Comparison of ENCODE assay signal across 32 cellular contexts in genomic region chr17:52389632-52390031, GRCh38.
A peak's percentile ranks its signal among the peaks of the same experiment; 100 is the strongest.
DNase-seq lines count a peak whose midpoint lies in the region; ATAC-seq, FAIRE-seq and TF ChIP-seq lines count a peak whose summit lies in the region.
"Had no signal": no experiment of that assay in that cellular context is flagged by ENCODE, and none has a peak within 500 bp of the region (broad histone marks: within the 10 kb centered on the region; RNA-seq: fewer than 3 reads in every experiment).

No MANE protein-coding gene starts in this region.

- DNase-seq in OCI-M1 (lab: John Stamatoyannopoulos, UW): peak; percentile 29
- no peak for DNase-seq in thoracic aorta (ENCODE audit: low spot score)
- no peak for DNase-seq in frontal cortex (ENCODE audit: low spot score in 2 of 2)
- no peak for DNase-seq in SHP77 treated with DMSO at 0.1 percent for 48 hours (lab: John Stamatoyannopoulos, UW)
- DNase-seq: activated CD4-positive, alpha-beta T cell treated with anti-CD3 and anti-CD28 coated beads, Interleukin-2, amount 50 U/mL, for 48 hours; activated T-cell treated with anti-CD3 and anti-CD28 coated beads, Interleukin-2, amount 50 U/mL, for 72 hours; dermis blood vessel endothelial cell; DMS153; esophagus squamous epithelium; foreskin melanocyte; kidney glomerular epithelial cell; mesendoderm; MM.1S; naive thymus-derived CD8-positive, alpha-beta T cell; NCI-H1105 treated with DMSO at 0.1 percent for 48 hours; NCI-H187 treated with DMSO at 0.1 percent for 48 hours; NCI-H524 treated with DMSO at 0.1 percent for 48 hours; NK-92 treated with Interleukin-12 subunit alpha and Interleukin-12 subunit beta, amount 100 ng/mL, for 24 hours; nucleus accumbens; PC-3; stimulated activated naive CD8-positive, alpha-beta T cell treated with anti-CD3 and anti-CD28 coated beads, Interleukin-15, Interleukin-2, amounts not matched to agents 100 U/mL and 50 U/mL, for 24 hours; T-helper 2 cell; testis had no signal

- H3K9ac ChIP-seq in duodenal mucosa (ENCODE audit: low read depth in 1 of 2, low read length in 2 of 2) (peak overlapping the region; percentile 20 to 52), mucosa of stomach (ENCODE audit: low read length) (peak overlapping the region; percentile 61)
- H3K9ac ChIP-seq: BLaER1 had no signal

- no peak for TF ChIP-seq CTCF in thoracic aorta (IDR thresholded peaks at IDR 0.05)

- no peak for FAIRE-seq in frontal cortex (lab: Jason Lieb, UNC)
- FAIRE-seq: endometrium, GM12891, HepG2 had no signal

- no peaks in the 10 kb centered on the region for H3K27me3 ChIP-seq in duodenal mucosa (ENCODE audit: control insufficient read depth in 1 of 2, insufficient read depth in 2 of 2, low read length in 2 of 2)
- H3K27me3 ChIP-seq in mucosa of stomach (ENCODE audit: control insufficient read depth, insufficient read depth, low read length): no peaks in the 10 kb centered on the region
- H3K27me3 ChIP-seq in thoracic aorta (replicated peaks; ENCODE audit: insufficient read depth): no peaks in the 10 kb centered on the region
- H3K27me3 ChIP-seq: BLaER1, esophagus squamous epithelium, testis had no signal

- H3K27ac ChIP-seq in duodenal mucosa (ENCODE audit: low read depth, low read length) (no peak overlapping the region), thoracic aorta (no peak overlapping the region)
- H3K27ac ChIP-seq: BLaER1, esophagus squamous epithelium, testis had no signal

- no peaks in the 10 kb centered on the region for H3K36me3 ChIP-seq in duodenal mucosa (ENCODE audit: control insufficient read depth in 1 of 2, insufficient read depth in 2 of 2, low read length in 2 of 2)
- no peaks in the 10 kb centered on the region for H3K36me3 ChIP-seq in mucosa of stomach (ENCODE audit: control insufficient read depth, insufficient read depth, low read length)
- no peaks in the 10 kb centered on the region for H3K36me3 ChIP-seq in thoracic aorta
- H3K36me3 ChIP-seq: BLaER1, esophagus squamous epithelium, HAP-1 had no signal

- H3K4me1 ChIP-seq in duodenal mucosa (ENCODE audit: control insufficient read depth in 1 of 2, insufficient read depth in 2 of 2, low read length in 2 of 2) (peaks cover 8 to 9% of the 10 kb centered on the region in 2 donors), mucosa of stomach (ENCODE audit: control insufficient read depth, insufficient read depth, low read length) (no peaks in the 10 kb centered on the region), thoracic aorta (ENCODE audit: control insufficient read depth in 1 of 2, low read depth in 2 of 2) (peaks cover 0 to 4% of the 10 kb centered on the region in 2 donors)
- H3K4me1 ChIP-seq: BLaER1, esophagus squamous epithelium, HAP-1, testis had no signal

- H3K9me3 ChIP-seq in duodenal mucosa (ENCODE audit: control insufficient read depth in 1 of 2, low read length in 2 of 2) (no peaks in the 10 kb centered on the region), mucosa of stomach (ENCODE audit: control insufficient read depth, low read length) (no peaks in the 10 kb centered on the region), thoracic aorta (no peaks in the 10 kb centered on the region)
- H3K9me3 ChIP-seq: BLaER1, esophagus squamous epithelium, HAP-1, testis had no signal

- ATAC-seq in thoracic aorta (ENCODE audit: insufficient number of reproducible peaks, low FRiP score, low read depth) (no peak), HG03108 (IDR thresholded peaks at IDR 0.05; ENCODE audit: unreplicated experiment) (no peak)
- ATAC-seq: activated CD4-positive, CD25-positive, alpha-beta regulatory T cell treated with anti-CD3 and anti-CD28 coated beads, Interleukin-2, amount 50 U/mL, for 24 hours; activated T-cell treated with anti-CD3 and anti-CD28 coated beads, Interleukin-2, amount 50 U/mL, for 72 hours; HepG2; naive thymus-derived CD8-positive, alpha-beta T cell; PC-3; stimulated activated naive CD8-positive, alpha-beta T cell treated with anti-CD3 and anti-CD28 coated beads, Interleukin-15, Interleukin-2, amounts not matched to agents 100 U/mL and 50 U/mL, for 24 hours had no signal

- peak overlapping the region; percentile 63 to 72 for H3K4me3 ChIP-seq in duodenal mucosa (ENCODE audit: low read depth in 1 of 2, low read length in 2 of 2)
- H3K4me3 ChIP-seq in mucosa of stomach (ENCODE audit: low read length): peak overlapping the region; percentile 37
- peak overlapping the region; percentile 59 for H3K4me3 ChIP-seq in thoracic aorta
- H3K4me3 ChIP-seq: BLaER1, HAP-1, testis had no signal
